In genomic region chr1:190259424-190259823, GRCh38 we compare ENCODE assay signal across 7 cellular contexts.
"Had no signal": no experiment of that assay in that cellular context is flagged by ENCODE, and none has a peak within 500 bp of the region (broad histone marks: within the 10 kb centered on the region; RNA-seq: fewer than 3 reads in every experiment).

No MANE protein-coding gene starts in this region.

- FAIRE-seq: GM12878, GM12891, GM12892, GM18507, GM19239 had no signal

- ATAC-seq: GM12878 had no signal

- H3K4me3 ChIP-seq: GM12878 had no signal

- DNase-seq: GDM1, GF-D8 had no signal
